ENCODE assay signal across 24 cellular contexts in the genomic region with DNA sequence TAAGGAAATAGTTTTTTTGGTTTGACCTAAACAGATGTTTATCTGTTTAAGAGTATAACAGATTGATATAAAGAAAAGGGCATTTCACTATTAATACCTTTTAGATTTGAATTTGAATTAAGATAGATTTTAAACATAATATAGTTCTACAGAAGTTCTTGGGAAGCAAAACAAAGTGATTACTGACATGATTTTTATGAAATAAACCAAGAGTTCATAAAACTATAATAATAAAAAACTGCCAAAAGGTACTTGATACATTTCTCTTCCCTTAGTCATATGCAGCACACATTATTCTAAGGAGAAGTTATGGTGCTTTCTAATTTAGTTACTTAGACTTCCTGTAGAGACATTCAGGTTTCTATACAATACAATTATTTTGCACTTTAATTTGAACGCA. TPM values are rescaled to one million over a fixed set of nuclear protein-coding genes. Genes with fewer than 3 reads are reported as not detected.
DNase-seq lines count a peak whose midpoint lies in the region; ATAC-seq, FAIRE-seq and TF ChIP-seq lines count a peak whose summit lies in the region.
"Had no signal": no experiment of that assay in that cellular context is flagged by ENCODE, and none has a peak within 500 bp of the region (broad histone marks: within the 10 kb centered on the region; RNA-seq: fewer than 3 reads in every experiment).

No MANE protein-coding gene starts in this region.

- BruUV-seq in K562 (replicated peaks; lab: Mats Ljungman, UMichigan) = no TSS peak

- peak overlapping the region; percentile 13; the same call in 1 of the 2 replicates for H3K27ac Mint-ChIP-seq in HFFc6
- H3K27ac Mint-ChIP-seq: CD4-positive, CD25-positive, alpha-beta regulatory T cell; IgD-negative memory B cell had no signal

- no peaks in the 10 kb centered on the region for H3K27me3 ChIP-seq in K562 (ENCODE audit: control insufficient read depth in 2 of 2, insufficient read depth in 2 of 2, low read length in 2 of 2)
- no peaks in the 10 kb centered on the region for H3K27me3 ChIP-seq in smooth muscle cell (ENCODE audit: low read depth)
- no peaks in the 10 kb centered on the region for H3K27me3 ChIP-seq in gastrocnemius medialis
- H3K27me3 ChIP-seq: BE2C had no signal

- H3K79me2 ChIP-seq in K562 (ENCODE audit: control insufficient read depth, insufficient read depth, low read length) (peaks cover 100% of the 10 kb centered on the region), smooth muscle cell (ENCODE audit: low read depth) (peaks cover 98% of the 10 kb centered on the region)

- H3K4me2 ChIP-seq in K562 (ENCODE audit: insufficient read depth, low read length) (no peak overlapping the region), smooth muscle cell (no peak overlapping the region)

- WGBS in K562 (ENCODE audit: insufficient coverage, low coverage, missing lambda C conversion rate) = 86% methylated on average over 1 of the region's 1 CpG
- WGBS in smooth muscle cell (ENCODE audit: low lambda C conversion rate) = 56% methylated on average over 1 of the region's 1 CpG

- H4K20me1 ChIP-seq in K562 (replicated peaks; ENCODE audit: control insufficient read depth, insufficient read depth, low read length) = no peaks in the 10 kb centered on the region
- H4K20me1 ChIP-seq in smooth muscle cell (ENCODE audit: low read depth) = peaks cover 4% of the 10 kb centered on the region

- POLR2A ChIA-PET in K562 (lab: Yijun Ruan, JAX) = interaction anchor here (0.8 to 1.3 kb wide), 3 partner anchors 9 to 323 kb away, joined by 3 to 5 read pairs (median 3); no protein-coding TSS in a partner anchor

- no peaks in the 10 kb centered on the region for H3K9me3 Mint-ChIP-seq in HFFc6
- H3K9me3 Mint-ChIP-seq: CD4-positive, CD25-positive, alpha-beta regulatory T cell; CD8-positive, alpha-beta memory T cell; IgD-negative memory B cell had no signal

- H3K36me3 ChIP-seq in K562 (ENCODE audit: control insufficient read depth, insufficient read depth, low read length) = peaks cover 90% of the 10 kb centered on the region
- H3K36me3 ChIP-seq in smooth muscle cell (ENCODE audit: low read depth) = no peaks in the 10 kb centered on the region
- H3K36me3 ChIP-seq in gastrocnemius medialis = no peaks in the 10 kb centered on the region

- no peak overlapping the region for H3K4me3 ChIP-seq in K562
- no peak overlapping the region for H3K4me3 ChIP-seq in smooth muscle cell
- H3K4me3 ChIP-seq in gastrocnemius medialis = no peak overlapping the region

- FAIRE-seq in K562 (lab: Jason Lieb, UNC) = no peak
- peak; percentile 76 for FAIRE-seq in islet of Langerhans (lab: Jason Lieb, UNC)
- FAIRE-seq: GM12891, HepG2 had no signal

- H3K36me3 Mint-ChIP-seq in HFFc6 (ENCODE audit: low read depth) = peaks cover 27% of the 10 kb centered on the region

- no peak for TF ChIP-seq RAD21 in K562 (CRISPR knock-in tag; conservative IDR thresholded peaks at IDR 0.05 in 1 of 2, IDR thresholded peaks at IDR 0.05 in 1 of 2)

- CTCF ChIA-PET in K562 (lab: Yijun Ruan, JAX; ENCODE audit: low intra/inter-chr PET ratio) = no interaction called here

- H2AFZ ChIP-seq in K562 (ENCODE audit: low read depth, low read length) (no peak overlapping the region), smooth muscle cell (ENCODE audit: low read depth) (no peak overlapping the region)

- DNase-seq in HFFc6 (no peak), K562 (ENCODE audit: extremely low read depth in 1 of 4, low spot score in 3 of 4) (no peak), smooth muscle cell (lab: John Stamatoyannopoulos, UW; ENCODE audit: unreplicated experiment) (no peak), NCI-H1930 (lab: John Stamatoyannopoulos, UW) (no peak), gastrocnemius medialis (no peak)
- DNase-seq: ACHN; BE2C; C1 segment of cervical spinal cord; CD4-positive, CD25-positive, alpha-beta regulatory T cell; CD8-positive, alpha-beta memory T cell; COR-L47; DMS 273 treated with DMSO at 0.1 percent for 48 hours; DMS53; DND-41; EL; GOT3; H7 had no signal

- TF ChIP-seq EP300 in K562 (IDR thresholded peaks at IDR 0.05; ENCODE audit: low read length) = no peak

- H3K4me1 ChIP-seq in K562 (replicated peaks in 1 of 2; ENCODE audit: control insufficient read depth in 2 of 2, insufficient read depth in 2 of 2, low read length in 2 of 2) (peaks cover 4 to 43% of the 10 kb centered on the region in 2 experiments), smooth muscle cell (ENCODE audit: low read depth) (peaks cover 7% of the 10 kb centered on the region), gastrocnemius medialis (peaks cover 14 to 31% of the 10 kb centered on the region in 2 donors)

- no peaks in the 10 kb centered on the region for H3K9me3 ChIP-seq in K562 (replicated peaks; ENCODE audit: control insufficient read depth, insufficient read depth, low read depth, low read length)
- no peaks in the 10 kb centered on the region for H3K9me3 ChIP-seq in smooth muscle cell (replicated peaks; ENCODE audit: low read depth)
- H3K9me3 ChIP-seq in gastrocnemius medialis = no peaks in the 10 kb centered on the region
- H3K9me3 ChIP-seq: BE2C had no signal

- TF ChIP-seq POLR2A in K562 (conservative IDR thresholded peaks at IDR 0.05) = no peak; the same call in 1 of the 2 replicates
- no peak for TF ChIP-seq POLR2A in gastrocnemius medialis (IDR thresholded peaks at IDR 0.05)

- intact Hi-C loops in K562 (cut with micrococcal nuclease) (no loop called here), gastrocnemius medialis (cut with DNase I; ENCODE audit: low total_unique reads) (no loop called here)

- no peaks in the 10 kb centered on the region; the same call in 1 of the 2 replicates for H3K27me3 Mint-ChIP-seq in HFFc6 (ENCODE audit: insufficient read depth)
- H3K27me3 Mint-ChIP-seq: CD4-positive, CD25-positive, alpha-beta regulatory T cell; CD8-positive, alpha-beta memory T cell; IgD-negative memory B cell had no signal

- in situ Hi-C loops in K562 (cut with MboI) = loop anchor here (25.0 kb wide), 1 partner anchor 326 kb away; no protein-coding TSS in a partner anchor
- in situ Hi-C loops in gastrocnemius medialis (cut with MboI; ENCODE audit: low sequenced_read_pairs in 4 of 4) = loop anchor here in 1 of 4 donors (25.0 kb wide), 1 partner anchor 1401 kb away; the partner anchor contains the start of gene FBXO30

- H3K4me3 Mint-ChIP-seq in HFFc6 = no peak overlapping the region
- H3K4me3 Mint-ChIP-seq: CD4-positive, CD25-positive, alpha-beta regulatory T cell; CD8-positive, alpha-beta memory T cell; IgD-negative memory B cell had no signal

- H3K9me1 ChIP-seq in K562 (ENCODE audit: control insufficient read depth, insufficient read depth, low read length) = no peaks in the 10 kb centered on the region

- peaks cover 44% of the 10 kb centered on the region for H3K4me1 Mint-ChIP-seq in HFFc6 (ENCODE audit: low read depth)

- H3K27ac ChIP-seq in K562 (ENCODE audit: extremely low read depth, low read depth, low read length) (peak overlapping the region; percentile 12; the same call in 1 of the 3 replicates), smooth muscle cell (ENCODE audit: low read depth) (peak overlapping the region; percentile 9), gastrocnemius medialis (no peak overlapping the region)

- H3K9ac ChIP-seq in K562 (ENCODE audit: insufficient read depth in 1 of 2, low read depth in 2 of 2, low read length in 2 of 2) = no peak overlapping the region
- H3K9ac ChIP-seq in smooth muscle cell (ENCODE audit: low read depth) = no peak overlapping the region

- TF ChIP-seq CTCF in HFFc6 (IDR thresholded peaks at IDR 0.05) (no peak), K562 (IDR thresholded peaks at IDR 0.05 in 2 of 3, conservative IDR thresholded peaks at IDR 0.05 in 1 of 3; ENCODE audit: insufficient read depth in 2 of 3, low read depth in 1 of 3, low read length in 3 of 3) (no peak), smooth muscle cell (IDR thresholded peaks at IDR 0.05; ENCODE audit: borderline replicate concordance, insufficient read depth, poor library complexity, severe bottlenecking) (no peak), gastrocnemius medialis (IDR thresholded peaks at IDR 0.05 in 4 of 5, conservative IDR thresholded peaks at IDR 0.05 in 1 of 5) (no peak)

- H3F3A ChIP-seq in smooth muscle cell (ENCODE audit: low read depth) = no peaks in the 10 kb centered on the region

- no peak for ATAC-seq in K562
- ATAC-seq in GM18519 (IDR thresholded peaks at IDR 0.05; ENCODE audit: low FRiP score, unreplicated experiment) = no peak
- no peak for ATAC-seq in GM21723 (IDR thresholded peaks at IDR 0.05; ENCODE audit: unreplicated experiment)
- no peak for ATAC-seq in gastrocnemius medialis
- ATAC-seq: HCT116, HepG2 had no signal

TF ChIP-seq in K562, 482 proteins besides CTCF, POLR2A, EP300 and RAD21 (continues in another document):
- TF ChIP-seq GTF2E2 (tag; IDR thresholded peaks at IDR 0.05) (no peak), POLR2G (IDR thresholded peaks at IDR 0.05; ENCODE audit: low read depth, low read length) (peak; percentile 74), PRPF4 (IDR thresholded peaks at IDR 0.05; ENCODE audit: insufficient read depth, low read depth, low read length, poor library complexity, severe bottlenecking) (peak; percentile 23), U2AF1 (optimal IDR thresholded peaks at IDR 0.05; ENCODE audit: low read depth, low read length) (peak; percentile 2)

RNA-seq across cellular contexts. Expression of gene STXBP5, which starts 9.6 kb away (rescaled TPM):
- total RNA-seq in HFFc6 (2021; fragmentation: NEBNext Ultra II Directional; extraction: Animal tissue kit (Norgen Biotek cat#: 25700)) = 10 to 100 TPM; 29.5 to 36.2 (median 32.1) TPM
- total RNA-seq in K562 (2011; cell fraction: chromatin; rRNA removed; ENCODE audit: low replicate concordance) = 282 and 467 TPM in 2 replicates
- 111 and 113 TPM in 2 replicates for total RNA-seq in K562 (2011; cell fraction: nucleolus; rRNA removed)
- total RNA-seq in K562 (2011; cell fraction: nucleoplasm; rRNA removed) = 160 and 217 TPM in 2 replicates
- total RNA-seq in K562 (2014; rRNA removed) (50.1 and 60.1 TPM in 2 replicates), K562 (2014; rRNA removed; fragmentation: Illumina TruSeq; extraction: Trizol) (114 and 158 TPM in 2 replicates), K562 (2015; rRNA removed; fragmentation: Illumina TruSeq; extraction: Trizol) (144 and 155 TPM in 2 replicates), K562 (2021) (98.8 and 115 TPM in 2 replicates), smooth muscle cell (25.2 and 34.8 TPM in 2 replicates), gastrocnemius medialis (10 to 100 TPM; 15.6 to 41.3 (median 20.4) TPM)
- polyA plus RNA-seq in K562 (2011; rRNA removed) (128 and 172 TPM in 2 replicates), K562 (2014; fragmentation: Illumina TruSeq; extraction: Trizol) (71.5 and 82.1 TPM in 2 replicates), K562 (2014; fragmentation: Nextera tagmentation; extraction: Ambion mirVana) (10 to 100 TPM; 23.3 to 23.9 TPM), K562 (2014; rRNA removed) (49.6 and 60.5 TPM in 2 replicates), smooth muscle cell (8.8 and 10.0 TPM in 2 replicates)
- 42.0 and 63.5 TPM in 2 replicates for polyA plus RNA-seq in K562 (2011; cell fraction: cytosol; rRNA removed)
- polyA plus RNA-seq in K562 (2011; cell fraction: nucleus; rRNA removed) = 254 and 270 TPM in 2 replicates
- polyA plus RNA-seq in K562 (2012) = 56.3 and 84.9 TPM in 2 replicates
- 447 and 452 TPM in 2 replicates for polyA minus RNA-seq in K562 (2011; rRNA and poly(A)+ RNA removed)
- 96.1 and 167 TPM in 2 replicates for polyA minus RNA-seq in K562 (2011; cell fraction: cytosol; rRNA and poly(A)+ RNA removed)
- 374 and 571 TPM in 2 replicates for polyA minus RNA-seq in K562 (2011; cell fraction: nucleus; rRNA and poly(A)+ RNA removed)

Comparison
In these comparisons a context has a peak if more than half of its experiments do, and no peak if none do; other contexts are left out.
1. H3K27ac ChIP-seq: peak in K562 (single experiment) and smooth muscle cell (single experiment); none in gastrocnemius medialis (0 of 4).